Comparison of ENCODE assay signal across 8 cellular contexts in genomic region chr2:219176818-219177593, GRCh38. TPM values are rescaled to one million over a fixed set of nuclear protein-coding genes. Genes with fewer than 3 reads are reported as not detected.
A peak's percentile ranks its signal among the peaks of the same experiment; 100 is the strongest.
DNase-seq lines count a peak whose midpoint lies in the region; ATAC-seq and TF ChIP-seq lines count a peak whose summit lies in the region.

Gene CNPPD1, minus strand, starts transcription at chr2:219176925. Its CDS starts 97 bp downstream, at chr2:219176828.

- H3K4me1 ChIP-seq in BE2C (no peaks in the 10 kb centered on the region), colonic mucosa (peaks cover 8% of the 10 kb centered on the region)

- TF ChIP-seq POLR2A in GM19193 (IDR thresholded peaks at IDR 0.05; ENCODE audit: extremely low read depth, insufficient read depth, insufficient read length), result peak; percentile 86

- no peak for TF ChIP-seq CTCF in BE2C (IDR thresholded peaks at IDR 0.05; ENCODE audit: low read depth, low read length)
- no peak for TF ChIP-seq CTCF in colonic mucosa (IDR thresholded peaks at IDR 0.05)

- H3K36me3 ChIP-seq in BE2C (peaks cover 18% of the 10 kb centered on the region), colonic mucosa (peaks cover 19% of the 10 kb centered on the region)

- peak within 1 kb of the TSS; percentile 100 for H3K27ac ChIP-seq in colonic mucosa

- H3K9ac ChIP-seq in colonic mucosa (ENCODE audit: low read depth in 2 of 2, low read length in 2 of 2), result peak within 1 kb of the TSS; percentile 85 to 97

- H3K4me3 ChIP-seq in BE2C (ENCODE audit: low read depth, low read length) (peak within 1 kb of the TSS; percentile 61), colonic mucosa (peak within 1 kb of the TSS; percentile 76)

- intact Hi-C loops in colonic mucosa (cut with DNase I), result no loop called here

- DNase-seq in BE2C (peak; percentile 89), NCI-H524 (lab: John Stamatoyannopoulos, UW) (peak; percentile 56 to 77), colonic mucosa (peak; percentile 92), left kidney (ENCODE audit: low read depth, low spot score) (peak; percentile 94)
- DNase-seq in activated CD4-positive, alpha-beta T cell treated with anti-CD3 and anti-CD28 coated beads for 48 hours, result peak; percentile 90
- DNase-seq in stimulated activated CD4-positive, alpha-beta T cell treated with anti-CD3 and anti-CD28 coated beads, Interleukin-2, amount 100 ng/mL, for 24 hours, result peak; percentile 87 to 89

- H3K9me3 ChIP-seq in BE2C, result no peaks in the 10 kb centered on the region
- H3K9me3 ChIP-seq in colonic mucosa, result no peaks in the 10 kb centered on the region

- H3K27me3 ChIP-seq in BE2C (no peaks in the 10 kb centered on the region), colonic mucosa (no peaks in the 10 kb centered on the region)

- ATAC-seq in HG03432 (IDR thresholded peaks at IDR 0.05; ENCODE audit: unreplicated experiment), result peak; percentile 75

RNA-seq across cellular contexts. Expression of gene CNPPD1, which starts in this region (rescaled TPM):
- polyA plus RNA-seq in BE2C (2012; ENCODE audit: insufficient read depth, insufficient read length, low read depth), result 80.0 TPM
- total RNA-seq in colonic mucosa, result 10 to 100 TPM; 80.7 to 98.2 TPM

Comparison
In these comparisons a context has a peak if more than half of its experiments do, and no peak if none do; other contexts are left out.
1. Peak in every context shown above with its lines: DNase-seq, ATAC-seq, H3K4me3 ChIP-seq and H3K27ac ChIP-seq.